ENCODE assay signal across 1 cellular context in the genomic region with DNA sequence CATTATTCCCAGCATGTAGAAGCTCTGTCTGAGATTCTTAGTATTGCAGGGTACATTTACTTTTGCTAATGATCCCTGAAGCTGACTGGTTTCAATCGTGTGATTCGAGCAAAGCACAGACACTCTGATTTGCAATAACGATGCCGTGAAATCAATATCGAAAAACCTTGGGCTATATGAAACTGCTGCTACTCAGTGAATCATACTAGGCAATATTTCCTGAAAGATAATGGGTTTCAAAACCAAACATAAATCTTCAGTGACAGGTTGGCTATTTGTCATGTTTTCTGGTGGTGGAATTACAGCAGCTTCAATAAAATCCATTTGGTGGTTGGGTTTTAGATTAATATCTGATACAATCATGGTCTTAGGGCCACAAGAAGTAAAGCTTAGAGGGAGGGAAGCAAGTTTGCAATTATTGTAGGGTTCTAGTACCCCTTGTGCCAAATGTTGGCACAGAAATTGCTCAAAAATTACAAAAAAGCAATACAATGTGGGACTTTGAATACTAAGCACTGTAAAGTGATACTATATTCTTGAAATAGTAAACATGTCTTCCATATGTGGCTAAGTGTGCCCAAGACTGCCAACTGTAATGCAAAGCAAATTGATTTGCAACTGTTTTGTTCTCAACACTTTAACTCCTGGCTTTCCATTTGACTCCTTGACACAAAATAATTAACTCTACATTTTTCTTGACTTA.
TF ChIP-seq lines count a peak whose summit lies in the region.

No MANE protein-coding gene starts in this region.

TF ChIP-seq in H1, 55 proteins besides CTCF, POLR2A, EP300 and RAD21 (continued from another document):
- TF ChIP-seq, protein P1, sequence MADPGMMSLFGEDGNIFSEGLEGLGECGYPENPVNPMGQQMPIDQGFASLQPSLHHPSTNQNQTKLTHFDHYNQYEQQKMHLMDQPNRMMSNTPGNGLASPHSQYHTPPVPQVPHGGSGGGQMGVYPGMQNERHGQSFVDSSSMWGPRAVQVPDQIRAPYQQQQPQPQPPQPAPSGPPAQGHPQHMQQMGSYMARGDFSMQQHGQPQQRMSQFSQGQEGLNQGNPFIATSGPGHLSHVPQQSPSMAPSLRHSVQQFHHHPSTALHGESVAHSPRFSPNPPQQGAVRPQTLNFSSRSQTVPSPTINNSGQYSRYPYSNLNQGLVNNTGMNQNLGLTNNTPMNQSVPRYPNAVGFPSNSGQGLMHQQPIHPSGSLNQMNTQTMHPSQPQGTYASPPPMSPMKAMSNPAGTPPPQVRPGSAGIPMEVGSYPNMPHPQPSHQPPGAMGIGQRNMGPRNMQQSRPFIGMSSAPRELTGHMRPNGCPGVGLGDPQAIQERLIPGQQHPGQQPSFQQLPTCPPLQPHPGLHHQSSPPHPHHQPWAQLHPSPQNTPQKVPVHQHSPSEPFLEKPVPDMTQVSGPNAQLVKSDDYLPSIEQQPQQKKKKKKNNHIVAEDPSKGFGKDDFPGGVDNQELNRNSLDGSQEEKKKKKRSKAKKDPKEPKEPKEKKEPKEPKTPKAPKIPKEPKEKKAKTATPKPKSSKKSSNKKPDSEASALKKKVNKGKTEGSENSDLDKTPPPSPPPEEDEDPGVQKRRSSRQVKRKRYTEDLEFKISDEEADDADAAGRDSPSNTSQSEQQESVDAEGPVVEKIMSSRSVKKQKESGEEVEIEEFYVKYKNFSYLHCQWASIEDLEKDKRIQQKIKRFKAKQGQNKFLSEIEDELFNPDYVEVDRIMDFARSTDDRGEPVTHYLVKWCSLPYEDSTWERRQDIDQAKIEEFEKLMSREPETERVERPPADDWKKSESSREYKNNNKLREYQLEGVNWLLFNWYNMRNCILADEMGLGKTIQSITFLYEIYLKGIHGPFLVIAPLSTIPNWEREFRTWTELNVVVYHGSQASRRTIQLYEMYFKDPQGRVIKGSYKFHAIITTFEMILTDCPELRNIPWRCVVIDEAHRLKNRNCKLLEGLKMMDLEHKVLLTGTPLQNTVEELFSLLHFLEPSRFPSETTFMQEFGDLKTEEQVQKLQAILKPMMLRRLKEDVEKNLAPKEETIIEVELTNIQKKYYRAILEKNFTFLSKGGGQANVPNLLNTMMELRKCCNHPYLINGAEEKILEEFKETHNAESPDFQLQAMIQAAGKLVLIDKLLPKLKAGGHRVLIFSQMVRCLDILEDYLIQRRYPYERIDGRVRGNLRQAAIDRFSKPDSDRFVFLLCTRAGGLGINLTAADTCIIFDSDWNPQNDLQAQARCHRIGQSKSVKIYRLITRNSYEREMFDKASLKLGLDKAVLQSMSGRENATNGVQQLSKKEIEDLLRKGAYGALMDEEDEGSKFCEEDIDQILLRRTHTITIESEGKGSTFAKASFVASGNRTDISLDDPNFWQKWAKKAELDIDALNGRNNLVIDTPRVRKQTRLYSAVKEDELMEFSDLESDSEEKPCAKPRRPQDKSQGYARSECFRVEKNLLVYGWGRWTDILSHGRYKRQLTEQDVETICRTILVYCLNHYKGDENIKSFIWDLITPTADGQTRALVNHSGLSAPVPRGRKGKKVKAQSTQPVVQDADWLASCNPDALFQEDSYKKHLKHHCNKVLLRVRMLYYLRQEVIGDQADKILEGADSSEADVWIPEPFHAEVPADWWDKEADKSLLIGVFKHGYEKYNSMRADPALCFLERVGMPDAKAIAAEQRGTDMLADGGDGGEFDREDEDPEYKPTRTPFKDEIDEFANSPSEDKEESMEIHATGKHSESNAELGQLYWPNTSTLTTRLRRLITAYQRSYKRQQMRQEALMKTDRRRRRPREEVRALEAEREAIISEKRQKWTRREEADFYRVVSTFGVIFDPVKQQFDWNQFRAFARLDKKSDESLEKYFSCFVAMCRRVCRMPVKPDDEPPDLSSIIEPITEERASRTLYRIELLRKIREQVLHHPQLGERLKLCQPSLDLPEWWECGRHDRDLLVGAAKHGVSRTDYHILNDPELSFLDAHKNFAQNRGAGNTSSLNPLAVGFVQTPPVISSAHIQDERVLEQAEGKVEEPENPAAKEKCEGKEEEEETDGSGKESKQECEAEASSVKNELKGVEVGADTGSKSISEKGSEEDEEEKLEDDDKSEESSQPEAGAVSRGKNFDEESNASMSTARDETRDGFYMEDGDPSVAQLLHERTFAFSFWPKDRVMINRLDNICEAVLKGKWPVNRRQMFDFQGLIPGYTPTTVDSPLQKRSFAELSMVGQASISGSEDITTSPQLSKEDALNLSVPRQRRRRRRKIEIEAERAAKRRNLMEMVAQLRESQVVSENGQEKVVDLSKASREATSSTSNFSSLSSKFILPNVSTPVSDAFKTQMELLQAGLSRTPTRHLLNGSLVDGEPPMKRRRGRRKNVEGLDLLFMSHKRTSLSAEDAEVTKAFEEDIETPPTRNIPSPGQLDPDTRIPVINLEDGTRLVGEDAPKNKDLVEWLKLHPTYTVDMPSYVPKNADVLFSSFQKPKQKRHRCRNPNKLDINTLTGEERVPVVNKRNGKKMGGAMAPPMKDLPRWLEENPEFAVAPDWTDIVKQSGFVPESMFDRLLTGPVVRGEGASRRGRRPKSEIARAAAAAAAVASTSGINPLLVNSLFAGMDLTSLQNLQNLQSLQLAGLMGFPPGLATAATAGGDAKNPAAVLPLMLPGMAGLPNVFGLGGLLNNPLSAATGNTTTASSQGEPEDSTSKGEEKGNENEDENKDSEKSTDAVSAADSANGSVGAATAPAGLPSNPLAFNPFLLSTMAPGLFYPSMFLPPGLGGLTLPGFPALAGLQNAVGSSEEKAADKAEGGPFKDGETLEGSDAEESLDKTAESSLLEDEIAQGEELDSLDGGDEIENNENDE (IDR thresholded peaks at IDR 0.05; ENCODE audit: insufficient replicate concordance, low read length): peak; percentile 69
- no peak for TF ChIP-seq KDM1A (IDR thresholded peaks at IDR 0.05; ENCODE audit: borderline replicate concordance, low read length)
